ENCODE assay signal across 8 cellular contexts in the genomic region with DNA sequence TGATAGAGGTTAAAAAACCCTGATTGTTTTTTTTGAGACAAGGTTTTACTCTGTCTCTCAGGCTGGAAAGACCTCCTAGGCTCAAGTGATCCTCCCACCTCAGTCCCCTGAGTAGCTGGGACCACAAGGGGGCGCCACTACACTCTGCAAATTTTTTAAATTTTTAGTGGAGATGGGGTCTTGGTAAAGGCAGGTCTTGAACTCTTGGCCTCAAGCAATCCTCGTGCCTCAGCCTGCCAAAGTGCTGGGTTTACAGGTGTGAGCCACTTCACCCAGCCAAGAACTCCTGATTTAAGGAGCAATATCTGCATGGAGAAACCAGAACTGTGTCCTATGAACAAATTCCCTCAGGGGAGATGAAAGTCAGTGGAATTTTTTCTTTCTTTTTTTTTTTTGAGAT. TPM values are rescaled to one million over a fixed set of nuclear protein-coding genes. Genes with fewer than 3 reads are reported as not detected.
A peak's percentile ranks its signal among the peaks of the same experiment; 100 is the strongest.
DNase-seq lines count a peak whose midpoint lies in the region; ATAC-seq, FAIRE-seq and TF ChIP-seq lines count a peak whose summit lies in the region.

No MANE protein-coding gene starts in this region.

- CTCF ChIA-PET in A549 (lab: Yijun Ruan, JAX), result interaction anchor here (0.6 to 1.4 kb wide), 6 partner anchors 10 to 885 kb away, joined by 3 to 10 read pairs (median 3); no protein-coding TSS in a partner anchor

- H3K4me1 Mint-ChIP-seq in activated T-cell treated with anti-CD3 and anti-CD28 coated beads, Interleukin-2, amount 50 U/mL, for 24 hours (ENCODE audit: low read depth), result no peaks in the 10 kb centered on the region

- H3K27ac ChIP-seq in A549, result no peak overlapping the region
- H3K27ac ChIP-seq in GM23248, result no peak overlapping the region

- TF ChIP-seq CTCF in A549 (IDR thresholded peaks at IDR 0.05) (peak; percentile 48; the same call in 2 of the 3 replicates), fibroblast of villous mesenchyme (IDR thresholded peaks at IDR 0.05; ENCODE audit: insufficient read depth, low read depth, low read length) (peak; percentile 90)

- H3K27me3 Mint-ChIP-seq in activated T-cell treated with anti-CD3 and anti-CD28 coated beads, Interleukin-2, amount 50 U/mL, for 24 hours, result peaks cover 9% of the 10 kb centered on the region

- WGBS in A549 (ENCODE audit: missing lambda C conversion rate), result 3% methylated on average over 2 of the region's 2 CpGs
- 0% methylated on average over 2 of the region's 2 CpGs for WGBS in GM23248 (ENCODE audit: low coverage in 1 of 2, low lambda C conversion rate in 2 of 2, missing lambda C conversion rate in 2 of 2), 2 experiments

- POLR2A ChIA-PET in A549 (lab: Yijun Ruan, JAX), result interaction anchor here (0.5 kb wide), 1 partner anchor 799 kb away, joined by 4 read pairs; no protein-coding TSS in a partner anchor

- DNase-seq in A549 (ENCODE audit: low read depth in 1 of 2, low spot score in 1 of 2), result peak in 1 of 2 experiments; percentile 54
- peak; percentile 63 for DNase-seq in GM23248
- DNase-seq in OCI-M2 (lab: John Stamatoyannopoulos, UW; ENCODE audit: unreplicated experiment), result peak; percentile 47
- peak; percentile 82 for DNase-seq in activated T-cell treated with anti-CD3 and anti-CD28 coated beads, Interleukin-2, amount 50 U/mL, for 24 hours
- peak; percentile 55 for DNase-seq in fibroblast of villous mesenchyme (ENCODE audit: low read depth)
- peak; percentile 64 to 83 (median 73) for DNase-seq in stimulated activated CD4-positive, alpha-beta T cell treated with anti-CD3 and anti-CD28 coated beads, Interleukin-12 subunit alpha, Interleukin-12 subunit beta, amount 100 ng/mL, for 48 hours (ENCODE audit: low read depth in 2 of 3, low spot score in 1 of 3)
- DNase-seq in COLO829 (ENCODE audit: low spot score), result no peak
- DNase-seq in GM19240 (ENCODE audit: insufficient read length, low spot score), result no peak

- H3K4me3 ChIP-seq in A549, result no peak overlapping the region
- H3K4me3 ChIP-seq in GM23248, result no peak overlapping the region
- H3K4me3 ChIP-seq in fibroblast of villous mesenchyme (ENCODE audit: low read depth, low read length), result no peak overlapping the region

- no peaks in the 10 kb centered on the region for H3K79me2 ChIP-seq in GM23248 (ENCODE audit: insufficient read depth)

- H3K4me1 ChIP-seq in A549 (no peaks in the 10 kb centered on the region), GM23248 (ENCODE audit: insufficient read depth) (no peaks in the 10 kb centered on the region)

- no peaks in the 10 kb centered on the region for H3K9me2 ChIP-seq in GM23248 (ENCODE audit: insufficient read depth)

- H3K36me3 Mint-ChIP-seq in activated T-cell treated with anti-CD3 and anti-CD28 coated beads, Interleukin-2, amount 50 U/mL, for 24 hours (ENCODE audit: low read depth), result no peaks in the 10 kb centered on the region

- H4K20me1 ChIP-seq in GM23248 (ENCODE audit: insufficient read depth), result no peaks in the 10 kb centered on the region

- H3K9me3 Mint-ChIP-seq in activated T-cell treated with anti-CD3 and anti-CD28 coated beads, Interleukin-2, amount 50 U/mL, for 24 hours, result no peaks in the 10 kb centered on the region

- peak in 1 of 2 experiments; percentile 81; a peak in 4 of 6 replicates for ATAC-seq in A549

- TF ChIP-seq RAD21 in A549 (conservative IDR thresholded peaks at IDR 0.05 in 1 of 2, IDR thresholded peaks at IDR 0.05 in 1 of 2), result peak in 1 of 2 experiments; percentile 45; a peak in 3 of 5 replicates

- FAIRE-seq in A549 (lab: Jason Lieb, UNC), result no peak

- in situ Hi-C loops in GM23248 (cut with MboI), result loop anchor here (25.0 kb wide), 1 partner anchor 699 kb away; no protein-coding TSS in a partner anchor

- no peaks in the 10 kb centered on the region for H3K27me3 ChIP-seq in GM23248 (replicated peaks; ENCODE audit: insufficient read depth)

- H2AFZ ChIP-seq in GM23248, result no peak overlapping the region

- H3K9ac ChIP-seq in GM23248, result no peak overlapping the region

- no peak overlapping the region for H3K4me3 Mint-ChIP-seq in activated T-cell treated with anti-CD3 and anti-CD28 coated beads, Interleukin-2, amount 50 U/mL, for 24 hours

- H3K36me3 ChIP-seq in GM23248 (ENCODE audit: low read depth), result no peaks in the 10 kb centered on the region

- TF ChIP-seq EP300 in A549 (IDR thresholded peaks at IDR 0.05), result no peak

- no peaks in the 10 kb centered on the region for H3F3A ChIP-seq in GM23248 (ENCODE audit: insufficient read depth)

- no peak overlapping the region for H3K4me2 ChIP-seq in A549
- no peak overlapping the region for H3K4me2 ChIP-seq in GM23248 (ENCODE audit: unreplicated experiment)

- H3K27ac Mint-ChIP-seq in activated T-cell treated with anti-CD3 and anti-CD28 coated beads, Interleukin-2, amount 50 U/mL, for 24 hours, result no peak overlapping the region

- TF ChIP-seq POLR2A in A549 (IDR thresholded peaks at IDR 0.05; ENCODE audit: low read length), result no peak

- H3K9me3 ChIP-seq in A549 (0 out of 3 replicates have a peak, but pooled peaks cover 3% of the 10 kb centered on the region), GM23248 (ENCODE audit: low read depth) (no peaks in the 10 kb centered on the region)

TF ChIP-seq in A549, 52 proteins besides CTCF, POLR2A, EP300 and RAD21:
- TF ChIP-seq FOSB (CRISPR knock-in tag; IDR thresholded peaks at IDR 0.05) (no peak), HOXA7 (CRISPR knock-in tag; IDR thresholded peaks at IDR 0.05) (no peak)

RNA-seq across cellular contexts. Expression of a gene that starts 7.3 kb away (rescaled TPM):
- polyA plus RNA-seq in A549 (2011; rRNA removed), result 29.6 and 35.0 TPM in 2 replicates
- 6.3 and 8.4 TPM in 2 replicates for polyA plus RNA-seq in A549 (2012; cell fraction: cytosol; rRNA removed)
- 3.7 and 3.8 TPM in 2 replicates for polyA plus RNA-seq in A549 (2012; cell fraction: nucleus; rRNA removed)
- 24.3 to 26.2 TPM (median 25.7 TPM) in 3 replicates for polyA plus RNA-seq in A549 (2017; fragmentation: RNase III; extraction: RNeasy Plus Mini Kit Qiagen cat#74134 plus additional on column Dnase treatment)
- 32.3 and 35.5 TPM in 2 replicates for polyA minus RNA-seq in A549 (2011; rRNA and poly(A)+ RNA removed)
- total RNA-seq in GM23248 (2014; rRNA removed; shearing (Covaris generic)), result 15.8 and 18.2 TPM in 2 replicates
- polyA plus RNA-seq in GM23248 (2016; fragmentation: Nextera tagmentation; extraction: Ambion mirVana), result 3.3 and 3.4 TPM in 2 replicates
- 28.7 and 43.6 TPM in 2 replicates for total RNA-seq in fibroblast of villous mesenchyme

RNA-seq across cellular contexts. Expression of a gene that starts 11.9 kb away (rescaled TPM):
- polyA plus RNA-seq in A549 (2011; rRNA removed), result 35.6 and 38.6 TPM in 2 replicates
- polyA plus RNA-seq in A549 (2012; cell fraction: cytosol; rRNA removed), result 27.8 and 29.0 TPM in 2 replicates
- 37.8 and 43.8 TPM in 2 replicates for polyA plus RNA-seq in A549 (2012; cell fraction: nucleus; rRNA removed)
- polyA plus RNA-seq in A549 (2017; fragmentation: RNase III; extraction: RNeasy Plus Mini Kit Qiagen cat#74134 plus additional on column Dnase treatment), result 24.7 to 25.8 TPM (median 25.6 TPM) in 3 replicates
- polyA minus RNA-seq in A549 (2011; rRNA and poly(A)+ RNA removed), result 36.0 and 36.4 TPM in 2 replicates
- total RNA-seq in GM23248 (2014; rRNA removed; shearing (Covaris generic)), result 15.7 and 20.1 TPM in 2 replicates
- 22.1 and 22.4 TPM in 2 replicates for polyA plus RNA-seq in GM23248 (2016; fragmentation: Nextera tagmentation; extraction: Ambion mirVana)
- total RNA-seq in fibroblast of villous mesenchyme, result 12.2 and 16.4 TPM in 2 replicates

Comparison
In these comparisons a context has a peak if more than half of its experiments do, and no peak if none do; other contexts are left out.
1. DNase-seq: peak in GM23248 (single experiment), OCI-M2 (single experiment), activated T-cell treated with anti-CD3 and anti-CD28 coated beads, Interleukin-2, amount 50 U/mL, for 24 hours (single experiment), fibroblast of villous mesenchyme (single experiment) and stimulated activated CD4-positive, alpha-beta T cell treated with anti-CD3 and anti-CD28 coated beads, Interleukin-12 subunit alpha, Interleukin-12 subunit beta, amount 100 ng/mL, for 48 hours (3 of 3); none in COLO829 (single experiment) and GM19240 (single experiment).